Comparison of ENCODE assay signal across 9 cellular contexts in the genomic region with DNA sequence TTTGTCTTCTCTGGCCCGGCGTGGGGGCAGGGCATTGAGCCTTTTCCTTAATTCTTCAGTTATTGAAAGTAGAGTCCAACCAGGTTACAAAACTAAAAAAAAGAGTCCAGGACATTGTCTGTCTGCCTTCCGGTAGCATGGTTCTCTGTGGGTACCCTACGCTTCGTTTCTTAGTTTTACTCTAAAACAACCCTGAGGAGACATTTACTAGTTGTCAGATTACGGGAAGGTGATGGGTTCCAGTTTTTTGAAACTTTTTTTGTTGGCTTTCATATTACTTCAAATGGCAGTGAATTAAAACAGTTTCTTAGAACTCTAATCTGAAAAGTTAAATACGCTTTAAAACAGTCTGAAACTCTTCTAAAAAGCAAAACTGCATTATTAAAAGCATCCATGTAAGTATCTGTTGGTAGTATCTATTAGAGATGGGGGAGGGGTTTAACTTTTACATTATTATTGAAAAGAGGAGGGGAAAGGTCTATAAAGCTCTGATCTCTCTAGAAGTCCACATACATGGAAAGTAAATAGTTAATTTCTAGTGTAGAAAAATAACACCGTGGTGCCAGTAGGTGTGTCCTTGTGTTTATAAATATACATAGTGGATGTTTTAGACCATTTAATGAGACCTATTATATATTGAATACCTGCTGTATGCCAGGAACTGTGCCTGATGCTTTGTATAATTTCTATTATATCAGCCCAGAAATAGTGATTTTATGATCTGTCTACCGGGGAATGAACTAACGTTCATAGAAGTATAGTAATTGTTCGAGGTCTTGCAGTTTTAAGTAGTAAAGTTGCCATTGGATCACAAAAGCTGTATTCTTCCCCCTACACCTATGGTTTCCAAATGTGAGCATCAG. TPM values are rescaled to one million over a fixed set of nuclear protein-coding genes. Genes with fewer than 3 reads are reported as not detected.
DNase-seq lines count a peak whose midpoint lies in the region; ATAC-seq and TF ChIP-seq lines count a peak whose summit lies in the region.
"Had no signal": no experiment of that assay in that cellular context is flagged by ENCODE, and none has a peak within 500 bp of the region (broad histone marks: within the 10 kb centered on the region; RNA-seq: fewer than 3 reads in every experiment).

No MANE protein-coding gene starts in this region.

- ATAC-seq in activated CD8-positive, alpha-beta memory T cell treated with anti-CD3 and anti-CD28 coated beads, Interleukin-2, amount 10 ng/mL, durations not matched to agents 7 days and 5 days, result no peak
- no peak for ATAC-seq in RWPE2 (ENCODE audit: low read depth)

- no peaks in the 10 kb centered on the region for H4K20me1 ChIP-seq in neural cell (ENCODE audit: insufficient read depth)

- no peaks in the 10 kb centered on the region for H3K27me3 Mint-ChIP-seq in activated CD8-positive, alpha-beta memory T cell treated with anti-CD3 and anti-CD28 coated beads, Interleukin-2, amount 10 ng/mL, durations not matched to agents 7 days and 5 days
- H3K27me3 Mint-ChIP-seq: central memory CD8-positive, alpha-beta T cell had no signal

- H3K9me3 Mint-ChIP-seq in activated CD8-positive, alpha-beta memory T cell treated with anti-CD3 and anti-CD28 coated beads, Interleukin-2, amount 10 ng/mL, durations not matched to agents 7 days and 5 days (ENCODE audit: low read depth), result no peaks in the 10 kb centered on the region
- H3K9me3 Mint-ChIP-seq: central memory CD8-positive, alpha-beta T cell had no signal

- no peaks in the 10 kb centered on the region for H3F3A ChIP-seq in neural cell (ENCODE audit: insufficient read depth, low read length, poor library complexity, severe bottlenecking)

- H3K9me2 ChIP-seq in neural cell (ENCODE audit: insufficient read depth, low read length), result no peaks in the 10 kb centered on the region

- peak overlapping the region; percentile 99 for H3K27ac Mint-ChIP-seq in activated CD8-positive, alpha-beta memory T cell treated with anti-CD3 and anti-CD28 coated beads, Interleukin-2, amount 10 ng/mL, durations not matched to agents 7 days and 5 days

- H2AFZ ChIP-seq in neural cell (ENCODE audit: low read depth, low read length), result peak overlapping the region; percentile 57

- H3K36me3 ChIP-seq in RWPE2 (ENCODE audit: low read depth), result no peaks in the 10 kb centered on the region
- no peaks in the 10 kb centered on the region for H3K36me3 ChIP-seq in neural cell (ENCODE audit: insufficient read depth, low read length)

- no peak for DNase-seq in activated CD8-positive, alpha-beta memory T cell treated with anti-CD3 and anti-CD28 coated beads, Interleukin-2, amount 10 ng/mL, durations not matched to agents 7 days and 5 days
- no peak for DNase-seq in activated CD8-positive, alpha-beta memory T cell treated with anti-CD3 and anti-CD28 coated beads for 24 hours
- DNase-seq in RWPE2 (ENCODE audit: low spot score), result no peak
- DNase-seq in epithelial cell of prostate (ENCODE audit: low read depth, low spot score), result no peak
- no peak for DNase-seq in mucosa of gallbladder (ENCODE audit: low spot score)
- DNase-seq in NCI-H1048 (lab: John Stamatoyannopoulos, UW), result no peak
- no peak for DNase-seq in Ammon's horn (ENCODE audit: low spot score)

- peaks cover 38% of the 10 kb centered on the region for H3K4me1 Mint-ChIP-seq in activated CD8-positive, alpha-beta memory T cell treated with anti-CD3 and anti-CD28 coated beads, Interleukin-2, amount 10 ng/mL, durations not matched to agents 7 days and 5 days

- peak overlapping the region; percentile 88 for H3K4me2 ChIP-seq in neural cell (ENCODE audit: low read length)

- TF ChIP-seq RAD21 in neural cell (conservative IDR thresholded peaks at IDR 0.05), result no peak

- H3K27me3 ChIP-seq in RWPE2 (ENCODE audit: insufficient read depth, poor library complexity, severe bottlenecking), result no peaks in the 10 kb centered on the region
- no peaks in the 10 kb centered on the region for H3K27me3 ChIP-seq in neural cell (ENCODE audit: insufficient read depth, low read depth, low read length)

- peaks cover 21% of the 10 kb centered on the region for H3K36me3 Mint-ChIP-seq in activated CD8-positive, alpha-beta memory T cell treated with anti-CD3 and anti-CD28 coated beads, Interleukin-2, amount 10 ng/mL, durations not matched to agents 7 days and 5 days

- H3K79me2 ChIP-seq in neural cell (replicated peaks; ENCODE audit: insufficient read depth, low read length), result peaks cover 60% of the 10 kb centered on the region

- H3K9me3 ChIP-seq in RWPE2 (ENCODE audit: severe bottlenecking) (no peaks in the 10 kb centered on the region), neural cell (ENCODE audit: low read length) (no peaks in the 10 kb centered on the region)

- H3K27ac ChIP-seq in RWPE2 (ENCODE audit: poor library complexity, severe bottlenecking) (peak overlapping the region; percentile 88), epithelial cell of prostate (peak overlapping the region; percentile 91), neural cell (ENCODE audit: low read length) (peak overlapping the region; percentile 98)

- no peak for TF ChIP-seq EP300 in neural cell (conservative IDR thresholded peaks at IDR 0.05; ENCODE audit: poor library complexity, severe bottlenecking)

- H3K4me3 Mint-ChIP-seq in activated CD8-positive, alpha-beta memory T cell treated with anti-CD3 and anti-CD28 coated beads, Interleukin-2, amount 10 ng/mL, durations not matched to agents 7 days and 5 days, result peak overlapping the region; percentile 93
- H3K4me3 Mint-ChIP-seq: central memory CD8-positive, alpha-beta T cell had no signal

- H3K4me3 ChIP-seq in RWPE2 (ENCODE audit: severe bottlenecking) (peak overlapping the region; percentile 99), neural cell (ENCODE audit: low read length) (peak overlapping the region; percentile 93)

- peak overlapping the region; percentile 100 for H3K9ac ChIP-seq in neural cell (ENCODE audit: low read length)

- H3K4me1 ChIP-seq in RWPE2 (ENCODE audit: insufficient read depth, poor library complexity, severe bottlenecking), result peaks cover 7% of the 10 kb centered on the region

- CTCF ChIA-PET in activated CD8-positive, alpha-beta memory T cell treated with anti-CD3 and anti-CD28 coated beads, Interleukin-2, amount 10 ng/mL, durations not matched to agents 7 days and 5 days (lab: Charles Lee), result interaction anchor here (0.7 to 4.5 kb wide), 7 partner anchors 14 to 680 kb away, joined by 3 to 37 read pairs (median 4); partner anchors contain the start of gene TBCC

- no peak for TF ChIP-seq CTCF in RWPE2 (IDR thresholded peaks at IDR 0.05; ENCODE audit: poor library complexity, severe bottlenecking)
- peak; percentile 26 for TF ChIP-seq CTCF in neural cell (IDR thresholded peaks at IDR 0.05; ENCODE audit: poor library complexity, severe bottlenecking)

TF ChIP-seq in neural cell, 6 proteins besides CTCF, POLR2A, EP300 and RAD21:
- TF ChIP-seq TAF1 (IDR thresholded peaks at IDR 0.05; ENCODE audit: low read depth) (peak; percentile 77), POLR2AphosphoS5 (IDR thresholded peaks at IDR 0.05) (no peak)
TF ChIP-seq in neural cell: peak in this region for 1.

RNA-seq across cellular contexts. Expression of gene BICRAL, which starts 2.3 kb away (rescaled TPM):
- 10 to 100 TPM; 22.9 to 24.3 TPM for total RNA-seq in activated CD8-positive, alpha-beta memory T cell treated with anti-CD3 and anti-CD28 coated beads, Interleukin-2, amount 10 ng/mL, durations not matched to agents 7 days and 5 days
- 6.7 and 8.2 TPM in 2 replicates for polyA plus RNA-seq in neural cell
- 27.8 and 34.5 TPM in 2 replicates for polyA minus RNA-seq in neural cell
- total RNA-seq in mucosa of gallbladder, result 18.1 TPM

RNA-seq across cellular contexts. Expression of gene TBCC, which starts 38.2 kb away (rescaled TPM):
- total RNA-seq in activated CD8-positive, alpha-beta memory T cell treated with anti-CD3 and anti-CD28 coated beads, Interleukin-2, amount 10 ng/mL, durations not matched to agents 7 days and 5 days, result 10 to 100 TPM; 29.8 to 35.5 TPM
- 112 and 125 TPM in 2 replicates for polyA plus RNA-seq in neural cell
- 97.4 and 111 TPM in 2 replicates for polyA minus RNA-seq in neural cell
- total RNA-seq in mucosa of gallbladder, result 19.7 TPM
